Comparison of ENCODE assay signal across 9 cellular contexts in the genomic region with DNA sequence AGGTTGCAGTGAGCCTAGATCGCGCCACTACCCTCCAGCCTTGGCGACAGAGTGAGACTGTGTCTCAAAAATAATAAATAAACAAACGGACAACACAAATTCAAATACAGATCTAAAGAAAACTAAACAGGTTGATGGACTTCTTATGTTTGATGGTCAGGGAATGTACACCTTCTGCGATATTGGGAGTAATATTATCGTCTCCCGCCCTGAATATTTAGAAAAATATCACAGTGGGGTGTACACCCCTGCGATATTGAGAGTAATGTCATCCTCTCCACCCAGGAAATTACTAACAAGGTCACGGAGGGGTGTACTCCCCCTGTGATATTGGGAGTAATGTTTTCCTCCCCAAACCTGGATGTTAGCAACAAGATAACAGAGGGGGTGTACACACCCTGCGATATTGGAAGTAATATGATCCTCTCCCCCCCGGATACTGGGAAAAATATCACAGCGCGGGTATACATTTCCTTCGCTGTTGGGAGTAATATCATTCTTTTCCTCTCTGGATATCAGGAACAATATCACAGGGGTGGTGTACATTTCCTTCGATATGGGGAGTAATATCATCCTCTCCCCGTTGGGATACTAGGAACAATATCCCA. TPM values are rescaled to one million over a fixed set of nuclear protein-coding genes. Genes with fewer than 3 reads are reported as not detected.
A peak's percentile ranks its signal among the peaks of the same experiment; 100 is the strongest.
DNase-seq lines count a peak whose midpoint lies in the region; ATAC-seq, FAIRE-seq and TF ChIP-seq lines count a peak whose summit lies in the region.
"Had no signal": no experiment of that assay in that cellular context is flagged by ENCODE, and none has a peak within 500 bp of the region (broad histone marks: within the 10 kb centered on the region; RNA-seq: fewer than 3 reads in every experiment).

No MANE protein-coding gene starts in this region.

- H3K4me1 ChIP-seq in SK-N-SH (ENCODE audit: control insufficient read depth in 1 of 2, insufficient read depth in 2 of 2, low read depth in 1 of 2, low read length in 1 of 2) (peaks cover 3 to 8% of the 10 kb centered on the region in 2 experiments; a peak in 3 of 4 replicates), keratinocyte (ENCODE audit: control insufficient read depth, extremely low read depth, insufficient read depth, low read length) (no peaks in the 10 kb centered on the region), subcutaneous abdominal adipose tissue (ENCODE audit: control insufficient read depth in 5 of 5, insufficient read depth in 5 of 5, low read length in 5 of 5) (peaks cover 3 to 21% (median 17%) of the 10 kb centered on the region in 5 donors)

- peak overlapping the region; percentile 98 to 100; a peak in 3 of 4 replicates for H3K27ac ChIP-seq in SK-N-SH (ENCODE audit: low read depth in 2 of 2, low read length in 1 of 2)
- peak overlapping the region; percentile 94 for H3K27ac ChIP-seq in keratinocyte (ENCODE audit: control insufficient read depth, insufficient read depth, low read length)
- H3K27ac ChIP-seq in subcutaneous abdominal adipose tissue (ENCODE audit: low read depth, low read length), result peak overlapping the region; percentile 98

- POLR2A ChIA-PET in SK-N-SH (lab: Yijun Ruan, JAX), result interaction anchor here (1.6 kb wide), 1 partner anchor 12 kb away, joined by 5 read pairs; no protein-coding TSS in a partner anchor

- peaks cover 9% of the 10 kb centered on the region for H3K36me3 Mint-ChIP-seq in activated T-helper 2 cell treated with anti-CD3 and anti-CD28 coated beads, Interferon-gamma antibody, Interleukin-2, Interleukin-4, amounts not matched to agents 10 μg/mL and 5 μg/mL and 100 μg/mL, durations not matched to agents 14 hours and 24 hours and 36 hours (ENCODE audit: low read depth)

- no peaks in the 10 kb centered on the region for H3K9me3 ChIP-seq in SK-N-SH
- no peaks in the 10 kb centered on the region for H3K9me3 ChIP-seq in keratinocyte (ENCODE audit: control insufficient read depth, low read depth, low read length)
- H3K9me3 ChIP-seq in subcutaneous abdominal adipose tissue (ENCODE audit: control insufficient read depth in 5 of 5, low read length in 5 of 5), result no peaks in the 10 kb centered on the region

- no peaks in the 10 kb centered on the region for H4K20me1 ChIP-seq in SK-N-SH (ENCODE audit: insufficient read depth)
- H4K20me1 ChIP-seq in keratinocyte (ENCODE audit: control insufficient read depth, extremely low read depth, insufficient read depth, low read length), result no peaks in the 10 kb centered on the region

- H3K9ac ChIP-seq in SK-N-SH, result peak overlapping the region; percentile 97
- H3K9ac ChIP-seq in keratinocyte (ENCODE audit: control insufficient read depth, extremely low read depth, insufficient read depth, low read length), result peak overlapping the region; percentile 89
- H3K9ac ChIP-seq in subcutaneous abdominal adipose tissue (ENCODE audit: low read length in 5 of 5), result peak overlapping the region in 4 of 5 donors; percentile 87 to 97 (median 94)

- DNase-seq in SK-N-SH (no peak), keratinocyte (ENCODE audit: low read depth, low spot score) (no peak), CD1c-positive myeloid dendritic cell (ENCODE audit: extremely low spot score) (no peak), NCI-H226 (no peak)
- DNase-seq in activated T-helper 2 cell treated with anti-CD3 and anti-CD28 coated beads, Interferon-gamma antibody, Interleukin-2, Interleukin-4, amounts not matched to agents 10 μg/mL and 5 μg/mL and 100 μg/mL, durations not matched to agents 14 hours and 24 hours and 36 hours (ENCODE audit: low spot score), result no peak
- DNase-seq: activated CD4-positive, alpha-beta T cell treated with anti-CD3 and anti-CD28 coated beads, Interleukin-2, amount 50 U/mL, for 4 hours had no signal

- CTCF ChIA-PET in SK-N-SH (lab: Yijun Ruan, JAX), result interaction anchor here (0.9 to 3.0 kb wide), 3 partner anchors 13 to 210 kb away, joined by 3 to 18 read pairs (median 12); no protein-coding TSS in a partner anchor

- TF ChIP-seq CTCF in SK-N-SH (IDR thresholded peaks at IDR 0.05) (no peak), keratinocyte (optimal IDR thresholded peaks at IDR 0.05 in 1 of 3, IDR thresholded peaks at IDR 0.05 in 1 of 3, conservative IDR thresholded peaks at IDR 0.05 in 1 of 3; ENCODE audit: extremely low read depth in 1 of 3, insufficient read depth in 2 of 3, low read length in 3 of 3) (no peak)

- no peak overlapping the region for H3K27ac Mint-ChIP-seq in activated T-helper 2 cell treated with anti-CD3 and anti-CD28 coated beads, Interferon-gamma antibody, Interleukin-2, Interleukin-4, amounts not matched to agents 10 μg/mL and 5 μg/mL and 100 μg/mL, durations not matched to agents 14 hours and 24 hours and 36 hours

- H2AFZ ChIP-seq in SK-N-SH (ENCODE audit: low read depth) (peak overlapping the region; percentile 97), keratinocyte (ENCODE audit: control insufficient read depth, low read length) (no peak overlapping the region)

- H3K4me3 ChIP-seq in SK-N-SH (ENCODE audit: low read depth in 2 of 2, low read length in 1 of 2), result peak overlapping the region; percentile 90 to 98
- H3K4me3 ChIP-seq in keratinocyte (ENCODE audit: control insufficient read depth in 2 of 3, extremely low read depth in 1 of 3, insufficient read depth in 2 of 3, low read depth in 1 of 3, low read length in 3 of 3), result peak overlapping the region; percentile 72 to 100 (median 96)
- peak overlapping the region; percentile 87 to 97 (median 93) for H3K4me3 ChIP-seq in subcutaneous abdominal adipose tissue (ENCODE audit: low read depth in 1 of 5, low read length in 5 of 5)

- peaks cover 4% of the 10 kb centered on the region for H3K4me1 Mint-ChIP-seq in activated T-helper 2 cell treated with anti-CD3 and anti-CD28 coated beads, Interferon-gamma antibody, Interleukin-2, Interleukin-4, amounts not matched to agents 10 μg/mL and 5 μg/mL and 100 μg/mL, durations not matched to agents 14 hours and 24 hours and 36 hours (ENCODE audit: low read depth)

- H3K27me3 Mint-ChIP-seq in activated T-helper 2 cell treated with anti-CD3 and anti-CD28 coated beads, Interferon-gamma antibody, Interleukin-2, Interleukin-4, amounts not matched to agents 10 μg/mL and 5 μg/mL and 100 μg/mL, durations not matched to agents 14 hours and 24 hours and 36 hours (ENCODE audit: low read depth), result peaks cover 6% of the 10 kb centered on the region

- FAIRE-seq in keratinocyte (lab: Jason Lieb, UNC), result no peak

- H3F3A ChIP-seq in SK-N-SH (replicated peaks; ENCODE audit: insufficient read depth), result peaks cover 22% of the 10 kb centered on the region

- H3K79me2 ChIP-seq in SK-N-SH (ENCODE audit: insufficient read depth) (peaks cover 31% of the 10 kb centered on the region), keratinocyte (ENCODE audit: control insufficient read depth, insufficient read depth, low read length) (peaks cover 31% of the 10 kb centered on the region)

- no peaks in the 10 kb centered on the region for H3K27me3 ChIP-seq in SK-N-SH (ENCODE audit: insufficient read depth)
- H3K27me3 ChIP-seq in keratinocyte (ENCODE audit: control insufficient read depth, extremely low read depth, insufficient read depth, low read length), result no peaks in the 10 kb centered on the region
- H3K27me3 ChIP-seq in subcutaneous abdominal adipose tissue (ENCODE audit: control insufficient read depth in 5 of 5, insufficient read depth in 4 of 5, low read length in 5 of 5), result no peaks in the 10 kb centered on the region

- peak overlapping the region; percentile 99 for H3K4me3 Mint-ChIP-seq in activated T-helper 2 cell treated with anti-CD3 and anti-CD28 coated beads, Interferon-gamma antibody, Interleukin-2, Interleukin-4, amounts not matched to agents 10 μg/mL and 5 μg/mL and 100 μg/mL, durations not matched to agents 14 hours and 24 hours and 36 hours (ENCODE audit: low read depth)

- ATAC-seq in SK-N-SH treated with all-trans-retinoic acid at 6 μM for 48 hours (no peak; the same call in 2 of the 3 replicates), GM21526 (IDR thresholded peaks at IDR 0.05; ENCODE audit: low FRiP score, unreplicated experiment) (no peak)

- no peak for TF ChIP-seq EP300 in SK-N-SH (IDR thresholded peaks at IDR 0.05; ENCODE audit: borderline replicate concordance in 1 of 2, low read depth in 1 of 2, low read length in 1 of 2)

- H3K9me2 ChIP-seq in SK-N-SH, result no peaks in the 10 kb centered on the region

- WGBS in SK-N-SH (ENCODE audit: low lambda C conversion rate), result 22% methylated on average over 16 of the region's 16 CpGs

- H3K36me3 ChIP-seq in SK-N-SH (replicated peaks in 1 of 2; ENCODE audit: control insufficient read depth in 1 of 2, insufficient read depth in 2 of 2, low read length in 1 of 2), result peaks cover 6 to 7% of the 10 kb centered on the region in 2 experiments
- H3K36me3 ChIP-seq in keratinocyte (ENCODE audit: control insufficient read depth in 2 of 2, extremely low read depth in 1 of 2, insufficient read depth in 2 of 2, low read length in 2 of 2), result peaks cover 0 to 3% of the 10 kb centered on the region in 2 experiments
- H3K36me3 ChIP-seq in subcutaneous abdominal adipose tissue (ENCODE audit: control insufficient read depth in 5 of 5, insufficient read depth in 5 of 5, low read length in 5 of 5), result peaks cover 5 to 13% (median 8%) of the 10 kb centered on the region in 5 donors

- no peaks in the 10 kb centered on the region for H3K9me3 Mint-ChIP-seq in activated T-helper 2 cell treated with anti-CD3 and anti-CD28 coated beads, Interferon-gamma antibody, Interleukin-2, Interleukin-4, amounts not matched to agents 10 μg/mL and 5 μg/mL and 100 μg/mL, durations not matched to agents 14 hours and 24 hours and 36 hours

- dilution Hi-C loops in keratinocyte (cut with MboI; ENCODE audit: extremely low pct_ligation_motif_present, low sequenced_read_pairs), result no loop called here

- no peak for TF ChIP-seq RAD21 in SK-N-SH (IDR thresholded peaks at IDR 0.05; ENCODE audit: low read length)

- intact Hi-C loops in activated T-helper 2 cell treated with anti-CD3 and anti-CD28 coated beads, Interferon-gamma antibody, Interleukin-2, Interleukin-4, amounts not matched to agents 10 μg/mL and 5 μg/mL and 100 μg/mL, durations not matched to agents 14 hours and 24 hours and 36 hours (cut with micrococcal nuclease), result loop anchor here (2.0 to 5.0 kb wide), 5 partner anchors 114 to 881 kb away; partner anchors contain the start of genes PAXBP1, SCAF4, SYNJ1 and URB1

- no peaks in the 10 kb centered on the region for H3K9me1 ChIP-seq in keratinocyte (ENCODE audit: control insufficient read depth, extremely low read depth, insufficient read depth, low read length)

- H3K4me2 ChIP-seq in SK-N-SH (peak overlapping the region; percentile 97), keratinocyte (ENCODE audit: control insufficient read depth, extremely low read depth, insufficient read depth, low read depth, low read length) (peak overlapping the region; percentile 75)

RNA-seq across cellular contexts. Expression of gene CFAP298, which starts 1.4 kb away (rescaled TPM):
- polyA plus RNA-seq in SK-N-SH (2012; rRNA removed), result 57.8 and 59.1 TPM in 2 replicates
- 55.8 and 67.5 TPM in 2 replicates for polyA plus RNA-seq in SK-N-SH (2012; cell fraction: cytosol; rRNA removed)
- polyA plus RNA-seq in SK-N-SH (2012; cell fraction: nucleus; rRNA removed), result 60.0 and 73.2 TPM in 2 replicates
- 44.5 and 48.6 TPM in 2 replicates for total RNA-seq in activated T-helper 2 cell treated with anti-CD3 and anti-CD28 coated beads, Interferon-gamma antibody, Interleukin-2, Interleukin-4, amounts not matched to agents 10 μg/mL and 5 μg/mL and 100 μg/mL, durations not matched to agents 14 hours and 24 hours and 36 hours
- polyA plus RNA-seq in keratinocyte, result 19.2 to 47.2 TPM (median 37.0 TPM) in 3 replicates
- 32.1 TPM for polyA plus RNA-seq in keratinocyte (2011; ENCODE audit: low read depth)
- polyA plus RNA-seq in keratinocyte (2011; cell fraction: cytosol; rRNA removed), result 30.2 and 31.4 TPM in 2 replicates
- polyA plus RNA-seq in keratinocyte (2011; cell fraction: nucleus; rRNA removed), result 32.8 and 42.4 TPM in 2 replicates
- 34.6 and 42.1 TPM in 2 replicates for polyA plus RNA-seq in keratinocyte (2012; ENCODE audit: low replicate concordance)
- polyA minus RNA-seq in keratinocyte, result 2.8 to 6.3 TPM (median 2.9 TPM) in 3 replicates
- 15.0 TPM for polyA minus RNA-seq in keratinocyte (2011; cell fraction: cytosol; rRNA and poly(A)+ RNA removed)
- polyA minus RNA-seq in keratinocyte (2011; cell fraction: nucleus; rRNA and poly(A)+ RNA removed), result 8.2 and 8.8 TPM in 2 replicates

RNA-seq across cellular contexts. Expression of gene TCP10L, which starts 28.2 kb away (rescaled TPM):
- polyA plus RNA-seq in SK-N-SH (2012; rRNA removed) (0.08 and 0.33 TPM in 2 replicates), keratinocyte (0.11 to 0.27 TPM (median 0.25 TPM) in 3 replicates)
- polyA plus RNA-seq in SK-N-SH (2012; cell fraction: cytosol; rRNA removed), result 0.08 and 0.18 TPM in 2 replicates
- polyA plus RNA-seq in SK-N-SH (2012; cell fraction: nucleus; rRNA removed), result 0.23 and 0.46 TPM in 2 replicates
- 1.1 and 1.3 TPM in 2 replicates for total RNA-seq in activated T-helper 2 cell treated with anti-CD3 and anti-CD28 coated beads, Interferon-gamma antibody, Interleukin-2, Interleukin-4, amounts not matched to agents 10 μg/mL and 5 μg/mL and 100 μg/mL, durations not matched to agents 14 hours and 24 hours and 36 hours
- polyA plus RNA-seq in keratinocyte (2011; ENCODE audit: low read depth), result 1.3 TPM
- polyA plus RNA-seq in keratinocyte (2011; cell fraction: cytosol; rRNA removed), result 0.23 and 0.24 TPM in 2 replicates
- 0.41 and 0.50 TPM in 2 replicates for polyA plus RNA-seq in keratinocyte (2011; cell fraction: nucleus; rRNA removed)
- polyA plus RNA-seq in keratinocyte (2012; ENCODE audit: low replicate concordance), result 2.7 TPM in 1 of 2 replicates, not detected in the other
- polyA minus RNA-seq in keratinocyte, result 0.36 TPM in 1 of 3 replicates, not detected in the others
- not detected for polyA minus RNA-seq in keratinocyte (2011; cell fraction: cytosol; rRNA and poly(A)+ RNA removed)
- not detected in 2 replicates for polyA minus RNA-seq in keratinocyte (2011; cell fraction: nucleus; rRNA and poly(A)+ RNA removed)
